27 cellular contexts compared by ENCODE assay signal in the genomic region with DNA sequence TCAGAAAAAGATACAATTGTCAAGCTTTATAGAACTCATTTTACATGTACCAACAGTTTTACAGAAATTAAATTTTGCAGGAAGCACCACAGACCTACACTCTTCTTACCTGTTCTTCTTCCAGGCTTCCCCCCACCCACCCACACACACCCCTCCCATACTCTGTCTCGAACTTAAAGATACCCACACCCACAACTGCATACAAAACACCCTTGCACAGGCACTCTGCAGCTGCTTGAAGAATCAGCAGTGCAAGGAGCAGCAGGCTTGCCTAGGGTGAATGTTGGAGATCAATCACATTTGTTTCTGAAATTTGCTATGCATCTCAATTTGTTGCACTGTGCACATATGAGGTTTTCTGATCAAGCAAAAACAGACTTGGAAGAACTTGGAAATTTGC.
"Had no signal": no experiment of that assay in that cellular context is flagged by ENCODE, and none has a peak within 500 bp of the region (broad histone marks: within the 10 kb centered on the region; RNA-seq: fewer than 3 reads in every experiment).

No MANE protein-coding gene starts in this region.

- ATAC-seq: activated CD4-positive, alpha-beta T cell treated with anti-CD3 and anti-CD28 coated beads for 36 hours; activated naive CD4-positive, alpha-beta T cell treated with anti-CD3 and anti-CD28 coated beads, Interleukin-2, amount 50 U/mL, for 72 hours; activated naive CD8-positive, alpha-beta T cell treated with anti-CD3 and anti-CD28 coated beads, Interleukin-2, amount 50 U/mL, for 24 hours; body of pancreas; Panc1; T-helper 17 cell had no signal

- H3K9me3 ChIP-seq: ascending aorta, body of pancreas, SJCRH30, SK-N-SH had no signal

- H3K4me3 ChIP-seq: ascending aorta, body of pancreas, SJCRH30 had no signal

- H3K4me2 ChIP-seq: SK-N-SH had no signal

- H3K36me3 ChIP-seq: ascending aorta, SJCRH30 had no signal

- H3K36me3 Mint-ChIP-seq: activated naive CD4-positive, alpha-beta T cell treated with anti-CD3 and anti-CD28 coated beads, Interleukin-2, amount 50 U/mL, for 72 hours had no signal

- H3K9ac ChIP-seq: SK-N-SH had no signal

- H3K27me3 Mint-ChIP-seq: activated CD4-positive, alpha-beta T cell treated with anti-CD3 and anti-CD28 coated beads for 36 hours; activated naive CD8-positive, alpha-beta T cell treated with anti-CD3 and anti-CD28 coated beads, Interleukin-2, amount 50 U/mL, for 24 hours; central memory CD8-positive, alpha-beta T cell; T-helper 17 cell had no signal

- H3K4me3 Mint-ChIP-seq: activated CD4-positive, alpha-beta T cell treated with anti-CD3 and anti-CD28 coated beads for 36 hours; activated naive CD8-positive, alpha-beta T cell treated with anti-CD3 and anti-CD28 coated beads, Interleukin-2, amount 50 U/mL, for 24 hours; activated T-cell treated with anti-CD3 and anti-CD28 coated beads, Interleukin-2, amount 50 U/mL, for 72 hours; central memory CD8-positive, alpha-beta T cell; T-helper 17 cell had no signal

- H3K27me3 ChIP-seq: ascending aorta, body of pancreas, SJCRH30 had no signal

- H3K4me1 ChIP-seq: body of pancreas had no signal

- H3K9me3 Mint-ChIP-seq: activated naive CD8-positive, alpha-beta T cell treated with anti-CD3 and anti-CD28 coated beads, Interleukin-2, amount 50 U/mL, for 24 hours; activated T-cell treated with anti-CD3 and anti-CD28 coated beads, Interleukin-2, amount 50 U/mL, for 72 hours; central memory CD8-positive, alpha-beta T cell had no signal

- H3K27ac Mint-ChIP-seq: activated CD4-positive, alpha-beta T cell treated with anti-CD3 and anti-CD28 coated beads for 36 hours; activated naive CD8-positive, alpha-beta T cell treated with anti-CD3 and anti-CD28 coated beads, Interleukin-2, amount 50 U/mL, for 24 hours; activated T-cell treated with anti-CD3 and anti-CD28 coated beads, Interleukin-2, amount 50 U/mL, for 72 hours; T-helper 17 cell had no signal

- H3K27ac ChIP-seq: ascending aorta, body of pancreas, SJCRH30, VCaP had no signal

- DNase-seq: activated CD4-positive, alpha-beta T cell treated with anti-CD3 and anti-CD28 coated beads for 36 hours; activated naive CD8-positive, alpha-beta T cell treated with anti-CD3 and anti-CD28 coated beads, Interleukin-2, amount 50 U/mL, for 24 hours; activated T-cell treated with anti-CD3 and anti-CD28 coated beads, Interleukin-2, amount 50 U/mL, for 72 hours; amniotic stem cell; body of pancreas; Karpas-422; MM.1S; NCI-H1105; NCI-H1436 treated with DMSO at 0.1 percent for 48 hours; NCI-H187; NCI-H2081; NCI-H2171; NCI-H226; NCI-H526 treated with DMSO at 0.1 percent for 48 hours; NK-92 treated with Interleukin-12 subunit alpha and Interleukin-12 subunit beta, amount 100 ng/mL, for 24 hours; OCI-M1; Right ventricle myocardium superior; RPMI8226; SJCRH30; SK-N-SH; T-helper 17 cell; T1000 had no signal
